ENCODE assay signal across 8 cellular contexts in genomic region chr5:78162253-78162862, GRCh38.
DNase-seq lines count a peak whose midpoint lies in the region; ATAC-seq and TF ChIP-seq lines count a peak whose summit lies in the region.

No MANE protein-coding gene starts in this region.

- no peaks in the 10 kb centered on the region for H3K27me3 ChIP-seq in upper lobe of left lung

- H3K27ac Mint-ChIP-seq in stimulated activated memory B cell treated with anti-CD40 and anti-IgM and Interleukin-4, amounts not matched to agents 10 μg/mL and 1 μg/mL and 100 μg/mL, for 72 hours: no peak overlapping the region

- peak in 5 of 6 experiments; percentile 16 to 47 (median 19) for TF ChIP-seq CTCF in upper lobe of left lung (IDR thresholded peaks at IDR 0.05)

- H3K27ac ChIP-seq in SK-N-MC (no peak overlapping the region), upper lobe of left lung (no peak overlapping the region)

- H3K9me3 Mint-ChIP-seq in stimulated activated memory B cell treated with anti-CD40 and anti-IgM and Interleukin-4, amounts not matched to agents 10 μg/mL and 1 μg/mL and 100 μg/mL, for 72 hours: peaks cover 5% of the 10 kb centered on the region

- ATAC-seq in upper lobe of left lung (ENCODE audit: low FRiP score in 2 of 2): no peak
- ATAC-seq in stimulated activated memory B cell treated with anti-CD40 and anti-IgM and Interleukin-4, amounts not matched to agents 10 μg/mL and 1 μg/mL and 100 μg/mL, for 72 hours: no peak

- H3K4me1 ChIP-seq in upper lobe of left lung: no peaks in the 10 kb centered on the region

- no peaks in the 10 kb centered on the region for H3K27me3 Mint-ChIP-seq in stimulated activated memory B cell treated with anti-CD40 and anti-IgM and Interleukin-4, amounts not matched to agents 10 μg/mL and 1 μg/mL and 100 μg/mL, for 72 hours

- H3K9ac ChIP-seq in SK-N-MC (ENCODE audit: insufficient read length): no peak overlapping the region

- 0 out of 2 replicates have a peak, but pooled peaks cover 1% of the 10 kb centered on the region for H3K9me3 ChIP-seq in SK-N-MC (ENCODE audit: low read depth, low read length)
- H3K9me3 ChIP-seq in upper lobe of left lung: no peaks in the 10 kb centered on the region

- no peak overlapping the region for H3K4me3 Mint-ChIP-seq in stimulated activated memory B cell treated with anti-CD40 and anti-IgM and Interleukin-4, amounts not matched to agents 10 μg/mL and 1 μg/mL and 100 μg/mL, for 72 hours

- no peak for TF ChIP-seq POLR2A in upper lobe of left lung (IDR thresholded peaks at IDR 0.05)

- H3K4me1 Mint-ChIP-seq in stimulated activated memory B cell treated with anti-CD40 and anti-IgM and Interleukin-4, amounts not matched to agents 10 μg/mL and 1 μg/mL and 100 μg/mL, for 72 hours: peaks cover 8% of the 10 kb centered on the region

- peak; percentile 0 for DNase-seq in NCI-H2171 treated with DMSO at 0.1 percent for 48 hours (lab: John Stamatoyannopoulos, UW)
- DNase-seq in NCI-H2171 (lab: John Stamatoyannopoulos, UW): no peak
- DNase-seq in LHCN-M2 (ENCODE audit: low read depth): peak; percentile 14
- peak; percentile 12 for DNase-seq in SK-N-MC (ENCODE audit: low read depth, low spot score)
- DNase-seq in iPS-NIHi11 (ENCODE audit: low spot score): peak; percentile 22
- no peak for DNase-seq in upper lobe of left lung
- DNase-seq in foreskin melanocyte: no peak

- WGBS in upper lobe of left lung, 2 donors: 97 to 99% methylated on average over 3 of the region's 3 CpGs

- H3K4me3 ChIP-seq in SK-N-MC: no peak overlapping the region
- no peak overlapping the region for H3K4me3 ChIP-seq in upper lobe of left lung

- no peaks in the 10 kb centered on the region for H3K36me3 ChIP-seq in SK-N-MC (ENCODE audit: insufficient read depth, low read length)
- peaks cover 0 to 21% (median 6%) of the 10 kb centered on the region in 4 donors for H3K36me3 ChIP-seq in upper lobe of left lung

- no peak for TF ChIP-seq EP300 in upper lobe of left lung (IDR thresholded peaks at IDR 0.05)

- peaks cover 35% of the 10 kb centered on the region for H3K36me3 Mint-ChIP-seq in stimulated activated memory B cell treated with anti-CD40 and anti-IgM and Interleukin-4, amounts not matched to agents 10 μg/mL and 1 μg/mL and 100 μg/mL, for 72 hours

Comparison
In these comparisons a context has a peak if more than half of its experiments do, and no peak if none do; other contexts are left out.
1. DNase-seq: peak in NCI-H2171 treated with DMSO at 0.1 percent for 48 hours (single experiment), LHCN-M2 (single experiment), SK-N-MC (single experiment) and iPS-NIHi11 (single experiment); none in NCI-H2171 (single experiment), upper lobe of left lung (0 of 2) and foreskin melanocyte (single experiment).